Comparison of ENCODE assay signal across 18 cellular contexts in genomic region chr4:188854451-188854850, GRCh38.
DNase-seq lines count a peak whose midpoint lies in the region; ATAC-seq, FAIRE-seq and TF ChIP-seq lines count a peak whose summit lies in the region.
"Had no signal": no experiment of that assay in that cellular context is flagged by ENCODE, and none has a peak within 500 bp of the region (broad histone marks: within the 10 kb centered on the region; RNA-seq: fewer than 3 reads in every experiment).

No MANE protein-coding gene starts in this region.

- no CpG with 5 or more reads among the region's 1 CpG for WGBS in mesenchymal stem cell

- TF ChIP-seq CTCF in lower lobe of right lung (IDR thresholded peaks at IDR 0.05) = no peak

- no peak overlapping the region for H3K23ac ChIP-seq in mesenchymal stem cell (ENCODE audit: low read length in 2 of 2)

- H2AFZ ChIP-seq in ACC112 (ENCODE audit: low read length, unreplicated experiment) (peak overlapping the region; percentile 88), mesenchymal stem cell (ENCODE audit: low read depth, low read length) (no peak overlapping the region)

- H2BK5ac ChIP-seq in mesenchymal stem cell (ENCODE audit: low read depth, low read length, poor library complexity, severe bottlenecking) = no peak overlapping the region

- H4K91ac ChIP-seq in mesenchymal stem cell (ENCODE audit: low read length) = no peak overlapping the region

- H3K27me3 ChIP-seq in ACC112 (ENCODE audit: insufficient read depth, low read length) (no peaks in the 10 kb centered on the region), mesenchymal stem cell (ENCODE audit: control insufficient read depth in 1 of 2, insufficient read depth in 1 of 2, low read length in 2 of 2) (no peaks in the 10 kb centered on the region), lower lobe of right lung (ENCODE audit: low read depth) (no peaks in the 10 kb centered on the region)

- H3K27ac ChIP-seq in ACC112 (ENCODE audit: low read depth, low read length) (0 out of 2 replicates have a peak overlapping the region, but pooled peaks have one; percentile 7), mesenchymal stem cell (ENCODE audit: low read length, poor library complexity, severe bottlenecking) (no peak overlapping the region), lower lobe of right lung (no peak overlapping the region)

- intact Hi-C loops in lower lobe of right lung (cut with DNase I) = no loop called here

- no peak overlapping the region for H3K14ac ChIP-seq in mesenchymal stem cell (ENCODE audit: low read length in 2 of 2)

- TF ChIP-seq POLR2A in H54 (IDR thresholded peaks at IDR 0.05; ENCODE audit: low read depth, low read length) = no peak

- H3K4me1 ChIP-seq in ACC112 (ENCODE audit: control insufficient read depth, insufficient read depth, low read length, unreplicated experiment) = no peaks in the 10 kb centered on the region
- no peaks in the 10 kb centered on the region for H3K4me1 ChIP-seq in mesenchymal stem cell (ENCODE audit: control insufficient read depth, insufficient read depth, low read depth, low read length)
- no peaks in the 10 kb centered on the region for H3K4me1 ChIP-seq in lower lobe of right lung

- ATAC-seq in lower lobe of right lung = no peak
- no peak for ATAC-seq in left lobe of liver
- ATAC-seq: GM23338 had no signal

- no peak overlapping the region for H2BK15ac ChIP-seq in mesenchymal stem cell (ENCODE audit: low read depth, poor library complexity, severe bottlenecking)

- H3K4me3 ChIP-seq in ACC112 (ENCODE audit: low read depth, low read length) (peak overlapping the region; percentile 67), mesenchymal stem cell (ENCODE audit: insufficient read depth in 1 of 2, low read depth in 1 of 2, low read length in 2 of 2) (no peak overlapping the region), lower lobe of right lung (no peak overlapping the region)
- H3K4me3 ChIP-seq: GM23338 had no signal

- H3K36me3 ChIP-seq in ACC112 (ENCODE audit: insufficient read depth, low read length) (no peaks in the 10 kb centered on the region), mesenchymal stem cell (ENCODE audit: control insufficient read depth in 1 of 2, insufficient read depth in 2 of 2, low read depth in 1 of 2, low read length in 2 of 2) (no peaks in the 10 kb centered on the region), lower lobe of right lung (no peaks in the 10 kb centered on the region)

- H3K79me1 ChIP-seq in mesenchymal stem cell (replicated peaks; ENCODE audit: low read length, poor library complexity, severe bottlenecking) = no peaks in the 10 kb centered on the region

- H2AK5ac ChIP-seq in mesenchymal stem cell (ENCODE audit: low read length, severe bottlenecking) = no peak overlapping the region

- H3K9ac ChIP-seq in mesenchymal stem cell (ENCODE audit: low read length) = peak overlapping the region; percentile 55

- no peak overlapping the region for H4K8ac ChIP-seq in mesenchymal stem cell (ENCODE audit: low read length)

- no peak overlapping the region for H3K4ac ChIP-seq in mesenchymal stem cell (ENCODE audit: low read depth in 1 of 2, low read length in 2 of 2)

- no peak overlapping the region for H2BK120ac ChIP-seq in mesenchymal stem cell (ENCODE audit: low read depth, low read length)

- DNase-seq in HCEC 1CT = peak; percentile 1
- DNase-seq in mesenchymal stem cell = no peak
- DNase-seq in stimulated activated CD4-positive, alpha-beta T cell treated with anti-CD3 and anti-CD28 coated beads, Interleukin-12 subunit alpha, Interleukin-12 subunit beta, amount 100 ng/mL, for 4 hours = no peak
- DNase-seq in lower lobe of right lung = no peak
- no peak for DNase-seq in H54 (ENCODE audit: insufficient read length, low spot score)
- DNase-seq in left lobe of liver (ENCODE audit: low spot score) = no peak
- DNase-seq: CD4-positive, alpha-beta T cell; DMS79 treated with DMSO at 0.1 percent for 48 hours; Kasumi-1; NCI-H187; NCI-H345; NCI-H526; SIG-M5 had no signal

- peak; percentile 53 for FAIRE-seq in endometrium (lab: Jason Lieb, UNC)
- no peak for FAIRE-seq in H54 (lab: Jason Lieb, UNC)
- FAIRE-seq: GM12891, GM18507 had no signal

- H3K4me2 ChIP-seq in mesenchymal stem cell (ENCODE audit: low read length, poor library complexity, severe bottlenecking) = no peak overlapping the region
- H3K4me2 ChIP-seq: GM23338 had no signal

- H2BK12ac ChIP-seq in mesenchymal stem cell (ENCODE audit: low read length in 2 of 2) = no peak overlapping the region

- no peak overlapping the region for H3K18ac ChIP-seq in mesenchymal stem cell (ENCODE audit: low read depth in 1 of 2, low read length in 2 of 2)

- H3K9me3 ChIP-seq in mesenchymal stem cell (ENCODE audit: control insufficient read depth, low read length) = peaks cover 16% of the 10 kb centered on the region
- peaks cover 7% of the 10 kb centered on the region for H3K9me3 ChIP-seq in lower lobe of right lung

- no peaks in the 10 kb centered on the region for H3K79me2 ChIP-seq in ACC112 (ENCODE audit: control insufficient read depth, insufficient read depth, low read length, unreplicated experiment)
